Comparison of ENCODE assay signal across 9 cellular contexts in genomic region chr20:1301031-1301529, GRCh38. TPM values are rescaled to one million over a fixed set of nuclear protein-coding genes. Genes with fewer than 3 reads are reported as not detected.
DNase-seq lines count a peak whose midpoint lies in the region; ATAC-seq and TF ChIP-seq lines count a peak whose summit lies in the region.
"Had no signal": no experiment of that assay in that cellular context is flagged by ENCODE, and none has a peak within 500 bp of the region (broad histone marks: within the 10 kb centered on the region; RNA-seq: fewer than 3 reads in every experiment).

No MANE protein-coding gene starts in this region.

- no peaks in the 10 kb centered on the region for H4K20me1 ChIP-seq in HCT116 (ENCODE audit: insufficient read depth)

- peak overlapping the region; percentile 84 for H2AFZ ChIP-seq in HCT116 (ENCODE audit: low read depth, low read length, poor library complexity, severe bottlenecking)

- RAD21 ChIA-PET in HCT116 (lab: Charles Lee; ENCODE audit: low non-redundant PET in 1 of 2, low total read pairs in 2 of 2, uncharacterized antibody in 2 of 2, unreplicated experiment in 2 of 2) = no interaction called here

- no TSS peak for BruUV-seq in HCT116 (replicated peaks; lab: Mats Ljungman, UMichigan)

- peak overlapping the region; percentile 66 for H3K4me2 ChIP-seq in HCT116 (ENCODE audit: low read length)

- H3K27me3 ChIP-seq in HCT116 (ENCODE audit: insufficient read depth, low read length) (no peaks in the 10 kb centered on the region), adrenal gland (no peaks in the 10 kb centered on the region)
- H3K27me3 ChIP-seq: heart left ventricle had no signal

- H3K4me1 ChIP-seq in HCT116 (ENCODE audit: control insufficient read depth in 1 of 2, insufficient read depth in 2 of 2, low read length in 2 of 2) = peaks cover 8 to 11% of the 10 kb centered on the region in 2 experiments
- no peaks in the 10 kb centered on the region for H3K4me1 ChIP-seq in adrenal gland (replicated peaks in 1 of 2)

- intact Hi-C loops in HCT116 (cut with micrococcal nuclease) = no loop called here
- intact Hi-C loops in adrenal gland (cut with DNase I) = no loop called here

- peak overlapping the region; percentile 43; the same call in 1 of the 2 replicates for H3K27ac ChIP-seq in HCT116 (ENCODE audit: low read depth, low read length)
- H3K27ac ChIP-seq in adrenal gland = no peak overlapping the region

- WGBS in adrenal gland, 4 donors = 74 to 83% (median 78%) methylated on average over 9 of the region's 9 CpGs

- 0 out of 4 replicates have a peak overlapping the region, but pooled peaks of 1 of the 2 experiments have one; percentile 8 for H3K4me3 ChIP-seq in HCT116 (replicated peaks in 1 of 2; ENCODE audit: low read depth in 1 of 2, low read length in 2 of 2)
- no peak overlapping the region for H3K4me3 ChIP-seq in adrenal gland
- H3K4me3 ChIP-seq: heart left ventricle had no signal

- CTCF ChIA-PET in HCT116 (lab: Charles Lee) = interaction anchor here (1.2 kb wide), 1 partner anchor 136 kb away, joined by 4 read pairs; no protein-coding TSS in a partner anchor

- H3K36me3 ChIP-seq in HCT116 (ENCODE audit: control insufficient read depth in 1 of 2, insufficient read depth in 2 of 2, low read length in 2 of 2) (no peaks in the 10 kb centered on the region), adrenal gland (replicated peaks in 1 of 2) (no peaks in the 10 kb centered on the region)

- ATAC-seq in HCT116 (peak; percentile 64), HG02571 (IDR thresholded peaks at IDR 0.05; ENCODE audit: unreplicated experiment) (no peak)

- TF ChIP-seq CTCF in HCT116 (IDR thresholded peaks at IDR 0.05 in 2 of 3, conservative IDR thresholded peaks at IDR 0.05 in 1 of 3; ENCODE audit: borderline replicate concordance in 1 of 3, insufficient read depth in 1 of 3, low read depth in 2 of 3, low read length in 2 of 3) (no peak), adrenal gland (IDR thresholded peaks at IDR 0.05) (no peak)

- TF ChIP-seq RAD21 in HCT116 (IDR thresholded peaks at IDR 0.05; ENCODE audit: low read depth) = no peak

- DNase-seq in HCT116 (ENCODE audit: low read depth, low spot score) (peak; percentile 18), SW480 (ENCODE audit: low spot score) (peak; percentile 14), astrocyte of the hippocampus (ENCODE audit: low read depth, low spot score) (peak; percentile 62), ecto neural progenitor cell (ENCODE audit: low spot score) (no peak), NCI-H187 treated with DMSO at 0.1 percent for 48 hours (lab: John Stamatoyannopoulos, UW) (no peak), adrenal gland (no peak)
- peak; percentile 36 to 51 for DNase-seq in stimulated activated CD4-positive, alpha-beta T cell treated with anti-CD3 and anti-CD28 coated beads, Interleukin-2, amount 100 ng/mL, for 24 hours

- TF ChIP-seq POLR2A in HCT116 (IDR thresholded peaks at IDR 0.05; ENCODE audit: borderline replicate concordance, extremely low read depth, insufficient read depth, insufficient read length) (no peak), adrenal gland (IDR thresholded peaks at IDR 0.05) (no peak)

- no peaks in the 10 kb centered on the region for H3K9me2 ChIP-seq in HCT116 (ENCODE audit: insufficient read depth)

- no peaks in the 10 kb centered on the region for H3K9me3 ChIP-seq in HCT116 (ENCODE audit: control insufficient read depth in 1 of 2, insufficient read depth in 1 of 2, low read depth in 1 of 2, low read length in 2 of 2)
- no peaks in the 10 kb centered on the region for H3K9me3 ChIP-seq in adrenal gland (replicated peaks in 1 of 3)
- H3K9me3 ChIP-seq: heart left ventricle had no signal

- POLR2A ChIA-PET in HCT116 (lab: Charles Lee) = interaction anchor here (1.4 kb wide), 1 partner anchor 12 kb away, joined by 3 read pairs; no protein-coding TSS in a partner anchor

- no peaks in the 10 kb centered on the region for H3K79me2 ChIP-seq in HCT116 (ENCODE audit: insufficient read depth, low read length)

- H3K9ac ChIP-seq in HCT116 (ENCODE audit: low read length) = peak overlapping the region; percentile 27

TF ChIP-seq in HCT116, 20 proteins besides CTCF, POLR2A, EP300 and RAD21:
- TF ChIP-seq EZH2 (IDR thresholded peaks at IDR 0.05) (no peak), JUND (IDR thresholded peaks at IDR 0.05) (peak; percentile 60), FOSL1 (IDR thresholded peaks at IDR 0.05; ENCODE audit: low read depth) (peak; percentile 68)

RNA-seq across cellular contexts. Expression of gene SDCBP2, which starts 27.9 kb away (rescaled TPM):
- total RNA-seq in HCT116 (2021; ENCODE audit: unreplicated experiment) = 3.4 TPM
- polyA plus RNA-seq in HCT116 (2012) = 3.0 and 3.9 TPM in 2 replicates
- 1 to 10 TPM in 6 of 8 donors, under 1 TPM in 2; 0.43 to 7.6 (median 2.3) TPM for total RNA-seq in adrenal gland
- 1 to 10 TPM; 2.4 to 3.8 (median 3.0) TPM for polyA plus RNA-seq in adrenal gland

RNA-seq across cellular contexts. Expression of gene SNPH, which starts 35.0 kb away (rescaled TPM):
- total RNA-seq in HCT116 (2021; ENCODE audit: unreplicated experiment) (3.2 TPM), adrenal gland (10 to 100 TPM in 2 of 8 donors, 1 to 10 TPM in 6; 3.3 to 18.9 (median 6.7) TPM)
- 2.8 TPM in 2 replicates for polyA plus RNA-seq in HCT116 (2012)
- 10 to 100 TPM in 1 of 3 donors, 1 to 10 TPM in 2; 2.1 to 12.8 (median 4.2) TPM for polyA plus RNA-seq in adrenal gland

Comparison
In these comparisons a context has a peak if more than half of its experiments do, and no peak if none do; other contexts are left out.
1. DNase-seq: peak in HCT116 (single experiment), SW480 (single experiment), astrocyte of the hippocampus (single experiment) and stimulated activated CD4-positive, alpha-beta T cell treated with anti-CD3 and anti-CD28 coated beads, Interleukin-2, amount 100 ng/mL, for 24 hours (2 of 2); none in ecto neural progenitor cell (single experiment), NCI-H187 treated with DMSO at 0.1 percent for 48 hours (single experiment) and adrenal gland (0 of 7).